ENCODE assay signal across 8 cellular contexts in genomic region chr1:220786057-220786336, GRCh38. TPM values are rescaled to one million over a fixed set of nuclear protein-coding genes. Genes with fewer than 3 reads are reported as not detected.
DNase-seq lines count a peak whose midpoint lies in the region; ATAC-seq and FAIRE-seq lines count a peak whose summit lies in the region.

No MANE protein-coding gene starts in this region.

- no peaks in the 10 kb centered on the region for H3K4me1 ChIP-seq in SJCRH30
- H3K4me1 ChIP-seq in iPS-18a (ENCODE audit: control insufficient read depth, low read depth, low read length) = peaks cover 5% of the 10 kb centered on the region

- H3K27ac ChIP-seq in SJCRH30 (peak overlapping the region; percentile 27; the same call in 1 of the 2 replicates), iPS-18a (ENCODE audit: low read length) (no peak overlapping the region), temporal lobe (ENCODE audit: low read depth, low read length) (peak overlapping the region; percentile 58)

- ATAC-seq in HG03520 (IDR thresholded peaks at IDR 0.05; ENCODE audit: unreplicated experiment) = no peak

- DNase-seq in DMS153 (lab: John Stamatoyannopoulos, UW) = peak; percentile 69
- no peak for DNase-seq in DMS153 treated with DMSO at 0.1 percent for 48 hours (lab: John Stamatoyannopoulos, UW; ENCODE audit: unreplicated experiment)
- no peak for DNase-seq in SJCRH30
- no peak for DNase-seq in NCI-H187 treated with DMSO at 0.1 percent for 48 hours (lab: John Stamatoyannopoulos, UW)
- no peak for DNase-seq in GM19239 (ENCODE audit: insufficient read length, low spot score)

- FAIRE-seq in GM19239 (lab: Jason Lieb, UNC) = no peak

- H3K4me3 ChIP-seq in SJCRH30 (peak overlapping the region; percentile 50), iPS-18a (ENCODE audit: low read length) (peak overlapping the region; percentile 73)

- peak overlapping the region; percentile 19 for H3K9ac ChIP-seq in iPS-18a (ENCODE audit: low read length)

- H3K27me3 ChIP-seq in SJCRH30 = no peaks in the 10 kb centered on the region
- no peaks in the 10 kb centered on the region for H3K27me3 ChIP-seq in iPS-18a (ENCODE audit: control insufficient read depth, insufficient read depth, low read length)

- no peaks in the 10 kb centered on the region; the same call in 1 of the 2 replicates for H3K9me3 ChIP-seq in SJCRH30 (replicated peaks)
- H3K9me3 ChIP-seq in iPS-18a (ENCODE audit: control insufficient read depth, low read depth, low read length) = no peaks in the 10 kb centered on the region

- H3K36me3 ChIP-seq in SJCRH30 (no peaks in the 10 kb centered on the region), iPS-18a (ENCODE audit: control insufficient read depth, low read depth, low read length) (no peaks in the 10 kb centered on the region)

RNA-seq across cellular contexts. Expression of gene MTARC1, which starts 0.7 kb away (rescaled TPM):
- 1.5 and 1.6 TPM in 2 replicates for total RNA-seq in SJCRH30 (2014; rRNA removed; shearing (Covaris generic))
- 13.5 TPM for total RNA-seq in temporal lobe

RNA-seq across cellular contexts. Expression of gene MTARC2, which starts 37.9 kb away (rescaled TPM):
- total RNA-seq in SJCRH30 (2014; rRNA removed; shearing (Covaris generic)) = 5.4 and 5.6 TPM in 2 replicates
- 7.6 TPM for total RNA-seq in temporal lobe
